In the genomic region with DNA sequence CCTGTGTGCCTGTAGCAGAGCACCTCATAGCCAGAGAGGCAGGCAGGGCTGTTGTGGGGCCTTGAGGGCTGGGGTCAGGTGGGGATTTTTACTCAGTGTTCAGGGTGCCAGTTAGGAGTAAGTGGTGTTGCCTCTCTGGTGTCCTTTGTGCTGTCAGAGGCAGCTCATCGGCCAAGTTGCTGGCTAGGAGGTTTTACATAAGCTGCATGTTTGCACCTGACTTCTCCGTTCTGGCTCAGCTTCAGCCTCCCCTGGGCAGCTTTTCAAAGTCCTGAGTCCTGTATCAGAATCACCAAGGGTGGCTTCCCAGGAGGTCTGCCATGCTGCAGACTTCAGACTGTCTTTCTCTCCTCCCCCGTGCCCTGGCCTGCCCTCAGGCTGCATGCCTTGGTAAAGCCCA, we compare ENCODE assay signal across 17 cellular contexts.
"Had no signal": no experiment of that assay in that cellular context is flagged by ENCODE, and none has a peak within 500 bp of the region (broad histone marks: within the 10 kb centered on the region; RNA-seq: fewer than 3 reads in every experiment).

No MANE protein-coding gene starts in this region.

- H3K4me3 ChIP-seq: ascending aorta, breast epithelium, gastrocnemius medialis, lung, spleen, tibial artery had no signal

- H3K4me1 ChIP-seq: ascending aorta, breast epithelium, gastrocnemius medialis, spleen, tibial artery had no signal

- H3K36me3 Mint-ChIP-seq: activated naive CD4-positive, alpha-beta T cell treated with anti-CD3 and anti-CD28 coated beads, Interleukin-2, amount 50 U/mL, for 24 hours; stimulated activated naive B cell treated with anti-CD40 and anti-IgM and Interleukin-4, amounts not matched to agents 10 μg/mL and 1 μg/mL and 100 μg/mL, for 72 hours had no signal

- H3K27me3 ChIP-seq: ascending aorta, breast epithelium, gastrocnemius medialis, spleen, tibial artery had no signal

- H3K9me3 Mint-ChIP-seq: activated CD4-positive, alpha-beta T cell treated with anti-CD3 and anti-CD28 coated beads, Interleukin-2, amount 10 ng/mL, durations not matched to agents 7 days and 5 days; activated naive CD4-positive, alpha-beta T cell treated with anti-CD3 and anti-CD28 coated beads, Interleukin-2, amount 50 U/mL, for 24 hours; stimulated activated naive B cell treated with anti-CD40 and anti-IgM and Interleukin-4, amounts not matched to agents 10 μg/mL and 1 μg/mL and 100 μg/mL, for 72 hours had no signal

- H3K4me1 Mint-ChIP-seq: activated CD4-positive, alpha-beta T cell treated with anti-CD3 and anti-CD28 coated beads, Interleukin-2, amount 10 ng/mL, durations not matched to agents 7 days and 5 days; activated naive CD4-positive, alpha-beta T cell treated with anti-CD3 and anti-CD28 coated beads, Interleukin-2, amount 50 U/mL, for 24 hours; stimulated activated naive B cell treated with anti-CD40 and anti-IgM and Interleukin-4, amounts not matched to agents 10 μg/mL and 1 μg/mL and 100 μg/mL, for 72 hours had no signal

- H3K36me3 ChIP-seq: breast epithelium, spleen had no signal

- H3K4me3 Mint-ChIP-seq: activated CD4-positive, alpha-beta T cell treated with anti-CD3 and anti-CD28 coated beads, Interleukin-2, amount 10 ng/mL, durations not matched to agents 7 days and 5 days; activated naive CD4-positive, alpha-beta T cell treated with anti-CD3 and anti-CD28 coated beads, Interleukin-2, amount 50 U/mL, for 24 hours; stimulated activated naive B cell treated with anti-CD40 and anti-IgM and Interleukin-4, amounts not matched to agents 10 μg/mL and 1 μg/mL and 100 μg/mL, for 72 hours had no signal

- H3K9me3 ChIP-seq: ascending aorta, breast epithelium, gastrocnemius medialis, spleen, tibial artery had no signal

- ATAC-seq: activated CD4-positive, CD25-positive, alpha-beta regulatory T cell treated with anti-CD3 and anti-CD28 coated beads, Interleukin-2, amount 50 U/mL, for 24 hours; stimulated activated naive B cell treated with anti-CD40 and anti-IgM and Interleukin-4, amounts not matched to agents 10 μg/mL and 1 μg/mL and 100 μg/mL, for 72 hours had no signal

- DNase-seq: activated CD4-positive, alpha-beta T cell treated with anti-CD3 and anti-CD28 coated beads, Interleukin-2, amount 10 ng/mL, durations not matched to agents 7 days and 5 days; activated CD8-positive, alpha-beta memory T cell treated with anti-CD3 and anti-CD28 coated beads, Interleukin-2, amount 50 U/mL, for 48 hours; activated gamma-delta T cell; activated T-cell treated with anti-CD3 and anti-CD28 coated beads, Interleukin-2, amount 50 U/mL, for 48 hours; cerebellar nuclear complex; effector CD4-positive, alpha-beta T cell; spleen; stimulated activated CD4-positive, alpha-beta T cell treated with anti-CD3 and anti-CD28 coated beads, Interleukin-4, amount 100 ng/mL, for 4 hours; stimulated activated naive B cell treated with anti-CD40 and anti-IgM and Interleukin-4, amounts not matched to agents 10 μg/mL and 1 μg/mL and 100 μg/mL, for 72 hours; T1000; tibial artery had no signal

- H3K27ac Mint-ChIP-seq: activated CD4-positive, alpha-beta T cell treated with anti-CD3 and anti-CD28 coated beads, Interleukin-2, amount 10 ng/mL, durations not matched to agents 7 days and 5 days; activated naive CD4-positive, alpha-beta T cell treated with anti-CD3 and anti-CD28 coated beads, Interleukin-2, amount 50 U/mL, for 24 hours; stimulated activated naive B cell treated with anti-CD40 and anti-IgM and Interleukin-4, amounts not matched to agents 10 μg/mL and 1 μg/mL and 100 μg/mL, for 72 hours had no signal

- H3K27ac ChIP-seq: ascending aorta, breast epithelium, gastrocnemius medialis, spleen, tibial artery had no signal
